ENCODE assay signal across 7 cellular contexts in genomic region chr12:118372541-118373495, GRCh38. TPM values are rescaled to one million over a fixed set of nuclear protein-coding genes. Genes with fewer than 3 reads are reported as not detected.
DNase-seq lines count a peak whose midpoint lies in the region; ATAC-seq and TF ChIP-seq lines count a peak whose summit lies in the region.

Gene TAOK3, minus strand, starts transcription at chr12:118372907. Its CDS starts 117,340 bp downstream, at chr12:118255567.

- H3K9me2 ChIP-seq in hepatocyte (replicated peaks; ENCODE audit: insufficient read depth) = no peaks in the 10 kb centered on the region

- no peaks in the 10 kb centered on the region for H3K9me3 ChIP-seq in hepatocyte (ENCODE audit: low read depth)

- peak within 1 kb of the TSS; percentile 90 for H3K4me2 ChIP-seq in hepatocyte

- DNase-seq in NCI-H2081 (lab: John Stamatoyannopoulos, UW) = peak; percentile 95 to 96
- DNase-seq in T1000 (lab: John Stamatoyannopoulos, UW) = peak; percentile 96
- DNase-seq in astrocyte of the hippocampus (ENCODE audit: low read depth, low spot score) = peak; percentile 99
- peak; percentile 99 for DNase-seq in hepatocyte (ENCODE audit: low spot score)
- DNase-seq in retina = peak; percentile 96

- H3K27ac ChIP-seq in hepatocyte = peak within 1 kb of the TSS; percentile 87

- peaks cover 22% of the 10 kb centered on the region for H3K4me1 ChIP-seq in hepatocyte (ENCODE audit: insufficient read depth)

- H3K36me3 ChIP-seq in hepatocyte (replicated peaks; ENCODE audit: insufficient read depth, low read depth) = no peaks in the 10 kb centered on the region

- H2AFZ ChIP-seq in hepatocyte = peak within 1 kb of the TSS; percentile 66

- H3K27me3 ChIP-seq in hepatocyte = no peaks in the 10 kb centered on the region

- peak within 1 kb of the TSS; percentile 58 for H3K4me3 ChIP-seq in hepatocyte

- H3K79me2 ChIP-seq in hepatocyte = peaks cover 61% of the 10 kb centered on the region

- no peak for TF ChIP-seq CTCF in hepatocyte (IDR thresholded peaks at IDR 0.05; ENCODE audit: poor library complexity)

- 1% methylated on average over 45 of the region's 75 CpGs for WGBS in hepatocyte (ENCODE audit: low lambda C conversion rate, missing lambda C conversion rate)

- H4K20me1 ChIP-seq in hepatocyte (ENCODE audit: insufficient read depth, poor library complexity, severe bottlenecking) = peaks cover 4% of the 10 kb centered on the region

- ATAC-seq in GM18508 (IDR thresholded peaks at IDR 0.05; ENCODE audit: insufficient read depth, unreplicated experiment) (peak; percentile 69), HG03025 (IDR thresholded peaks at IDR 0.05; ENCODE audit: low FRiP score, unreplicated experiment) (peak; percentile 70)

RNA-seq across cellular contexts. Expression of gene TAOK3, which starts in this region (rescaled TPM):
- total RNA-seq in hepatocyte = 19.1 and 20.0 TPM in 2 replicates
- 28.7 and 38.4 TPM in 2 replicates for polyA plus RNA-seq in hepatocyte

Comparison
In these comparisons a context has a peak if more than half of its experiments do, and no peak if none do; other contexts are left out.
1. Peak in every context shown above with its lines: DNase-seq, ATAC-seq, H3K4me3 ChIP-seq and H3K27ac ChIP-seq.